ENCODE assay signal across 21 cellular contexts in genomic region chr16:56303066-56303705, GRCh38.
"Had no signal": no experiment of that assay in that cellular context is flagged by ENCODE, and none has a peak within 500 bp of the region (broad histone marks: within the 10 kb centered on the region; RNA-seq: fewer than 3 reads in every experiment).

No MANE protein-coding gene starts in this region.

- H3K9me3 Mint-ChIP-seq: memory B cell; mesothelial cell of epicardium; natural killer cell treated with Interleukin-12 subunit alpha and Interleukin-12 subunit beta and Interleukin-15 and Interleukin-18, amount 100 ng/mL, for 72 hours; stimulated activated effector memory CD8-positive, alpha-beta T cell treated with anti-CD3 and anti-CD28 coated beads, Interleukin-12 subunit alpha, Interleukin-12 subunit beta, amount 100 ng/mL, for 72 hours had no signal

- H3K4me1 Mint-ChIP-seq: memory B cell had no signal

- H3K27me3 ChIP-seq: cardiac muscle cell, heart right ventricle, ovary, testis, tibial nerve had no signal

- H3K4me3 ChIP-seq: cardiac muscle cell, coronary artery, heart right ventricle, left ventricle myocardium inferior, lower lobe of right lung, ovary, testis, tibial nerve had no signal

- DNase-seq: cerebellar nuclear complex; effector CD8-positive, alpha-beta T cell; heart right ventricle; left ventricle myocardium inferior; lower lobe of right lung; ovary; right cardiac atrium; small intestine; stimulated activated CD4-positive, alpha-beta T cell treated with anti-CD3 and anti-CD28 coated beads, Interleukin-4, amount 100 ng/mL, for 1 hour; stimulated activated CD8-positive, alpha-beta memory T cell treated with anti-CD3 and anti-CD28 coated beads, Interleukin-4, amount 100 ng/mL, for 48 hours; stimulated activated naive CD8-positive, alpha-beta T cell treated with anti-CD3 and anti-CD28 coated beads, Interleukin-15, Interleukin-2, amounts not matched to agents 100 U/mL and 50 U/mL, for 24 hours; testis had no signal

- H3K9me3 ChIP-seq: heart right ventricle, left ventricle myocardium inferior, lower lobe of right lung, neutrophil, ovary, testis, tibial nerve had no signal

- ATAC-seq: heart right ventricle; lower lobe of right lung; natural killer cell treated with Interleukin-12 subunit alpha and Interleukin-12 subunit beta and Interleukin-15 and Interleukin-18, amount 100 ng/mL, for 72 hours; right cardiac atrium; stimulated activated effector memory CD8-positive, alpha-beta T cell treated with anti-CD3 and anti-CD28 coated beads, Interleukin-12 subunit alpha, Interleukin-12 subunit beta, amount 100 ng/mL, for 72 hours; stimulated activated naive CD8-positive, alpha-beta T cell treated with anti-CD3 and anti-CD28 coated beads, Interleukin-15, Interleukin-2, amounts not matched to agents 100 U/mL and 50 U/mL, for 24 hours had no signal

- H3K27ac Mint-ChIP-seq: memory B cell; mesothelial cell of epicardium; progenitor cell of endocrine pancreas; stimulated activated effector memory CD8-positive, alpha-beta T cell treated with anti-CD3 and anti-CD28 coated beads, Interleukin-12 subunit alpha, Interleukin-12 subunit beta, amount 100 ng/mL, for 72 hours had no signal

- H3K27ac ChIP-seq: cardiac muscle cell, coronary artery, heart right ventricle, left ventricle myocardium inferior, lower lobe of right lung, neutrophil, ovary, testis, tibial nerve had no signal

- H3K36me3 ChIP-seq: cardiac muscle cell, heart right ventricle, left ventricle myocardium inferior, lower lobe of right lung, neutrophil, ovary, tibial nerve had no signal

- H3K36me3 Mint-ChIP-seq: mesothelial cell of epicardium; natural killer cell treated with Interleukin-12 subunit alpha and Interleukin-12 subunit beta and Interleukin-15 and Interleukin-18, amount 100 ng/mL, for 72 hours; stimulated activated effector memory CD8-positive, alpha-beta T cell treated with anti-CD3 and anti-CD28 coated beads, Interleukin-12 subunit alpha, Interleukin-12 subunit beta, amount 100 ng/mL, for 72 hours had no signal

- H3K4me3 Mint-ChIP-seq: memory B cell; mesothelial cell of epicardium; natural killer cell treated with Interleukin-12 subunit alpha and Interleukin-12 subunit beta and Interleukin-15 and Interleukin-18, amount 100 ng/mL, for 72 hours; stimulated activated effector memory CD8-positive, alpha-beta T cell treated with anti-CD3 and anti-CD28 coated beads, Interleukin-12 subunit alpha, Interleukin-12 subunit beta, amount 100 ng/mL, for 72 hours had no signal
